8 cellular contexts compared by ENCODE assay signal in the genomic region with DNA sequence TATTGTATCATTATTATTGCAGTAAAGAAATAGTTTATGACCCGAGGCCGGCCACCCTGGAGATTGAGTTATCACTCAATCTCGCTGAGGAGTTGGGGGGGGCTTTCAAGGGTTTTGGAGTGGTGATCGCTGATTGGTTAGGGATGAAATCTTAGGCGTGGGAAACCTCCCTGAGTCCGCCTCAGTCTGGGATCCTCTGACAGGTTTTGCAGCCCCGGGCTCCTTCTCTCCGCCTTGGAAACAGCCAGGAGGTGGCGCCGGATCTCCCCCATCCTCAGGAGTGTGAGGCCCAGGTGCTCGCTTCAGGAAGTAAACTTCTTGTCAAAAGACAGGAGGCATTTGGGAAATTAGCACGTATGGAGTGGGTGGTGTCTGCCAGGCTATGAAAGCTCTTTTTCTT. TPM values are rescaled to one million over a fixed set of nuclear protein-coding genes. Genes with fewer than 3 reads are reported as not detected.
DNase-seq lines count a peak whose midpoint lies in the region; ATAC-seq and TF ChIP-seq lines count a peak whose summit lies in the region.

No MANE protein-coding gene starts in this region.

- no peak overlapping the region for H3K4me3 ChIP-seq in neural progenitor cell

- TF ChIP-seq CTCF in 22Rv1 (IDR thresholded peaks at IDR 0.05), result peak; percentile 82
- TF ChIP-seq CTCF in GM12873 (IDR thresholded peaks at IDR 0.05; ENCODE audit: insufficient read depth, low read depth, low read length, missing control alignments), result peak; percentile 49
- peak; percentile 75 for TF ChIP-seq CTCF in neural progenitor cell (IDR thresholded peaks at IDR 0.05)

- no peaks in the 10 kb centered on the region for H4K20me1 ChIP-seq in neural progenitor cell (ENCODE audit: low read depth)

- peaks cover 2% of the 10 kb centered on the region for H3K27me3 Mint-ChIP-seq in neural progenitor cell (ENCODE audit: insufficient read depth, low read depth)
- peaks cover 6% of the 10 kb centered on the region for H3K27me3 Mint-ChIP-seq in activated T-helper 1 cell treated with anti-CD3 and anti-CD28 coated beads, Interleukin-12 subunit alpha, Interleukin-12 subunit beta, Interleukin-2, Interleukin-4 antibody, amounts not matched to agents 30 ng/mL and 10 ng/mL and 1 ng/mL, durations not matched to agents 14 hours and 24 hours and 36 hours (ENCODE audit: insufficient read depth)

- H3K36me3 Mint-ChIP-seq in neural progenitor cell, result no peaks in the 10 kb centered on the region
- no peaks in the 10 kb centered on the region for H3K36me3 Mint-ChIP-seq in activated T-helper 1 cell treated with anti-CD3 and anti-CD28 coated beads, Interleukin-12 subunit alpha, Interleukin-12 subunit beta, Interleukin-2, Interleukin-4 antibody, amounts not matched to agents 30 ng/mL and 10 ng/mL and 1 ng/mL, durations not matched to agents 14 hours and 24 hours and 36 hours (ENCODE audit: low read depth)

- peaks cover 5% of the 10 kb centered on the region for H3K9me3 Mint-ChIP-seq in neural progenitor cell
- no peaks in the 10 kb centered on the region for H3K9me3 Mint-ChIP-seq in activated T-helper 1 cell treated with anti-CD3 and anti-CD28 coated beads, Interleukin-12 subunit alpha, Interleukin-12 subunit beta, Interleukin-2, Interleukin-4 antibody, amounts not matched to agents 30 ng/mL and 10 ng/mL and 1 ng/mL, durations not matched to agents 14 hours and 24 hours and 36 hours

- peaks cover 14% of the 10 kb centered on the region for H3K4me1 ChIP-seq in neural progenitor cell

- H3K27ac Mint-ChIP-seq in neural progenitor cell, result no peak overlapping the region
- no peak overlapping the region for H3K27ac Mint-ChIP-seq in activated T-helper 1 cell treated with anti-CD3 and anti-CD28 coated beads, Interleukin-12 subunit alpha, Interleukin-12 subunit beta, Interleukin-2, Interleukin-4 antibody, amounts not matched to agents 30 ng/mL and 10 ng/mL and 1 ng/mL, durations not matched to agents 14 hours and 24 hours and 36 hours

- in situ Hi-C loops in T47D (cut with HindIII; ENCODE audit: low pct_unique_long_range_greater_than_20kb, low sequenced_read_pairs), result no loop called here

- peak; percentile 16 for DNase-seq in NCI-H510A (lab: John Stamatoyannopoulos, UW)
- peak; percentile 64 to 90 for DNase-seq in T47D (ENCODE audit: low read depth in 1 of 2, low spot score in 1 of 2)
- peak; percentile 85 for DNase-seq in neural progenitor cell (ENCODE audit: low spot score)
- DNase-seq in activated T-helper 1 cell treated with anti-CD3 and anti-CD28 coated beads, Interleukin-12 subunit alpha, Interleukin-12 subunit beta, Interleukin-2, Interleukin-4 antibody, amounts not matched to agents 30 ng/mL and 10 ng/mL and 1 ng/mL, durations not matched to agents 14 hours and 24 hours and 36 hours (ENCODE audit: low spot score), result no peak

- intact Hi-C loops in activated T-helper 1 cell treated with anti-CD3 and anti-CD28 coated beads, Interleukin-12 subunit alpha, Interleukin-12 subunit beta, Interleukin-2, Interleukin-4 antibody, amounts not matched to agents 30 ng/mL and 10 ng/mL and 1 ng/mL, durations not matched to agents 14 hours and 24 hours and 36 hours (cut with micrococcal nuclease), result no loop called here

- H3K9ac ChIP-seq in neural progenitor cell, result no peak overlapping the region

- H3K27ac ChIP-seq in 22Rv1 (no peak overlapping the region), neural progenitor cell (no peak overlapping the region)

- H3K27me3 ChIP-seq in neural progenitor cell, result no peaks in the 10 kb centered on the region

- peaks cover 9% of the 10 kb centered on the region for H3K4me1 Mint-ChIP-seq in neural progenitor cell
- H3K4me1 Mint-ChIP-seq in activated T-helper 1 cell treated with anti-CD3 and anti-CD28 coated beads, Interleukin-12 subunit alpha, Interleukin-12 subunit beta, Interleukin-2, Interleukin-4 antibody, amounts not matched to agents 30 ng/mL and 10 ng/mL and 1 ng/mL, durations not matched to agents 14 hours and 24 hours and 36 hours (ENCODE audit: low read depth), result peaks cover 6% of the 10 kb centered on the region

- no peak overlapping the region for H3K4me3 Mint-ChIP-seq in neural progenitor cell
- H3K4me3 Mint-ChIP-seq in activated T-helper 1 cell treated with anti-CD3 and anti-CD28 coated beads, Interleukin-12 subunit alpha, Interleukin-12 subunit beta, Interleukin-2, Interleukin-4 antibody, amounts not matched to agents 30 ng/mL and 10 ng/mL and 1 ng/mL, durations not matched to agents 14 hours and 24 hours and 36 hours, result no peak overlapping the region

- peak overlapping the region; percentile 40 for H3K4me2 ChIP-seq in neural progenitor cell

- no peaks in the 10 kb centered on the region for H3K9me3 ChIP-seq in neural progenitor cell (ENCODE audit: low read depth)

- ATAC-seq in HG03280 (IDR thresholded peaks at IDR 0.05; ENCODE audit: unreplicated experiment) (no peak), GM21619 (IDR thresholded peaks at IDR 0.05; ENCODE audit: unreplicated experiment) (no peak)

- H3K79me2 ChIP-seq in neural progenitor cell (ENCODE audit: low read depth), result no peaks in the 10 kb centered on the region

- H3F3A ChIP-seq in neural progenitor cell (ENCODE audit: low read depth), result peaks cover 1% of the 10 kb centered on the region

- peak overlapping the region; percentile 32 for H2AFZ ChIP-seq in neural progenitor cell (replicated peaks)

- no peaks in the 10 kb centered on the region for H3K36me3 ChIP-seq in neural progenitor cell

RNA-seq across cellular contexts. Expression of gene SEC61A1, which starts 41.1 kb away (rescaled TPM):
- total RNA-seq in neural progenitor cell (ENCODE audit: low replicate concordance), result 79.1 and 92.6 TPM in 2 replicates
- 205 and 214 TPM in 2 replicates for total RNA-seq in activated T-helper 1 cell treated with anti-CD3 and anti-CD28 coated beads, Interleukin-12 subunit alpha, Interleukin-12 subunit beta, Interleukin-2, Interleukin-4 antibody, amounts not matched to agents 30 ng/mL and 10 ng/mL and 1 ng/mL, durations not matched to agents 14 hours and 24 hours and 36 hours
